Comparison of ENCODE assay signal across 34 cellular contexts in genomic region chr12:21305666-21306065, GRCh38. TPM values are rescaled to one million over a fixed set of nuclear protein-coding genes. Genes with fewer than 3 reads are reported as not detected.
"Had no signal": no experiment of that assay in that cellular context is flagged by ENCODE, and none has a peak within 500 bp of the region (broad histone marks: within the 10 kb centered on the region; RNA-seq: fewer than 3 reads in every experiment).

No MANE protein-coding gene starts in this region.

- H3K36me3 ChIP-seq: cardiac muscle cell, colonic mucosa, gastroesophageal sphincter, pancreas, prostate gland, sigmoid colon, upper lobe of left lung had no signal

- H3K27ac Mint-ChIP-seq: activated CD4-positive, alpha-beta memory T cell treated with anti-CD3 and anti-CD28 coated beads, Interleukin-2, amount 10 ng/mL, durations not matched to agents 7 days and 5 days; activated CD4-positive, alpha-beta T cell treated with anti-CD3 and anti-CD28 coated beads, Interleukin-2, amount 10 ng/mL, durations not matched to agents 7 days and 5 days; activated naive CD4-positive, alpha-beta T cell treated with anti-CD3 and anti-CD28 coated beads, Interleukin-2, amount 50 U/mL, for 24 hours; activated T-helper 17 cell treated with anti-CD3 and anti-CD28 coated beads, Interleukin-2, amount 50 U/mL, for 72 hours; naive B cell; stimulated activated memory B cell treated with anti-CD40 and anti-IgM and Interleukin-4, amounts not matched to agents 10 μg/mL and 1 μg/mL and 100 μg/mL, for 72 hours; stimulated activated naive CD8-positive, alpha-beta T cell treated with anti-CD3 and anti-CD28 coated beads, Interleukin-15, amount 100 ng/mL, for 72 hours; T-helper 1 cell treated with Interleukin-12 subunit alpha and Interleukin-12 subunit beta and Interleukin-4 antibody, amounts not matched to agents 30 μg/mL and 1 μg/mL, for 36 hours; WTC11 had no signal

- DNase-seq: activated CD4-positive, alpha-beta memory T cell treated with anti-CD3 and anti-CD28 coated beads, Interleukin-2, amount 10 ng/mL, durations not matched to agents 7 days and 5 days; activated CD4-positive, alpha-beta T cell treated with anti-CD3 and anti-CD28 coated beads for 1 hour; activated CD4-positive, alpha-beta T cell treated with anti-CD3 and anti-CD28 coated beads, Interleukin-2, amount 10 ng/mL, durations not matched to agents 7 days and 5 days; activated T-cell treated with anti-CD3 and anti-CD28 coated beads, Interleukin-2, amount 50 U/mL, for 4 hours; body of pancreas; cerebellar nuclear complex; colonic mucosa; hippocampal formation; kidney; left colon; mammary epithelial cell; naive B cell; pancreas; sigmoid colon; stimulated activated CD4-positive, alpha-beta T cell treated with anti-CD3 and anti-CD28 coated beads, Interleukin-1b, Interleukin-23, amount 100 ng/mL, for 48 hours; stimulated activated CD4-positive, alpha-beta T cell treated with anti-CD3 and anti-CD28 coated beads, Interleukin-4, amount 100 ng/mL, for 4 hours; stimulated activated CD8-positive, alpha-beta memory T cell treated with anti-CD3 and anti-CD28 coated beads, Interleukin-4, amount 100 ng/mL, for 48 hours; stimulated activated naive CD8-positive, alpha-beta T cell treated with anti-CD3 and anti-CD28 coated beads, Interleukin-15, amount 100 ng/mL, for 72 hours; substantia nigra; upper lobe of left lung had no signal

- H3K4me1 Mint-ChIP-seq: activated CD4-positive, alpha-beta memory T cell treated with anti-CD3 and anti-CD28 coated beads, Interleukin-2, amount 10 ng/mL, durations not matched to agents 7 days and 5 days; activated CD4-positive, alpha-beta T cell treated with anti-CD3 and anti-CD28 coated beads, Interleukin-2, amount 10 ng/mL, durations not matched to agents 7 days and 5 days; activated naive CD4-positive, alpha-beta T cell treated with anti-CD3 and anti-CD28 coated beads, Interleukin-2, amount 50 U/mL, for 24 hours; activated T-helper 17 cell treated with anti-CD3 and anti-CD28 coated beads, Interleukin-2, amount 50 U/mL, for 72 hours; naive B cell; stimulated activated memory B cell treated with anti-CD40 and anti-IgM and Interleukin-4, amounts not matched to agents 10 μg/mL and 1 μg/mL and 100 μg/mL, for 72 hours; stimulated activated naive CD8-positive, alpha-beta T cell treated with anti-CD3 and anti-CD28 coated beads, Interleukin-15, amount 100 ng/mL, for 72 hours; WTC11 had no signal

- H3K36me3 Mint-ChIP-seq: activated naive CD4-positive, alpha-beta T cell treated with anti-CD3 and anti-CD28 coated beads, Interleukin-2, amount 50 U/mL, for 24 hours; naive B cell; stimulated activated memory B cell treated with anti-CD40 and anti-IgM and Interleukin-4, amounts not matched to agents 10 μg/mL and 1 μg/mL and 100 μg/mL, for 72 hours; WTC11 had no signal

- H3K9me3 Mint-ChIP-seq: activated CD4-positive, alpha-beta memory T cell treated with anti-CD3 and anti-CD28 coated beads, Interleukin-2, amount 10 ng/mL, durations not matched to agents 7 days and 5 days; activated CD4-positive, alpha-beta T cell treated with anti-CD3 and anti-CD28 coated beads, Interleukin-2, amount 10 ng/mL, durations not matched to agents 7 days and 5 days; activated naive CD4-positive, alpha-beta T cell treated with anti-CD3 and anti-CD28 coated beads, Interleukin-2, amount 50 U/mL, for 24 hours; activated T-cell treated with anti-CD3 and anti-CD28 coated beads, Interleukin-2, amount 50 U/mL, for 4 hours; activated T-helper 17 cell treated with anti-CD3 and anti-CD28 coated beads, Interleukin-2, amount 50 U/mL, for 72 hours; naive B cell; stimulated activated memory B cell treated with anti-CD40 and anti-IgM and Interleukin-4, amounts not matched to agents 10 μg/mL and 1 μg/mL and 100 μg/mL, for 72 hours; stimulated activated naive CD8-positive, alpha-beta T cell treated with anti-CD3 and anti-CD28 coated beads, Interleukin-15, amount 100 ng/mL, for 72 hours; T-helper 1 cell treated with Interleukin-12 subunit alpha and Interleukin-12 subunit beta and Interleukin-4 antibody, amounts not matched to agents 30 μg/mL and 1 μg/mL, for 36 hours; WTC11 had no signal

- H3K4me3 ChIP-seq: body of pancreas, cardiac muscle cell, colonic mucosa, gastroesophageal sphincter, pancreas, prostate gland, sigmoid colon, smooth muscle cell, upper lobe of left lung had no signal

- ATAC-seq: activated T-cell treated with anti-CD3 and anti-CD28 coated beads, Interleukin-2, amount 50 U/mL, for 4 hours; activated T-helper 17 cell treated with anti-CD3 and anti-CD28 coated beads, Interleukin-2, amount 50 U/mL, for 72 hours; body of pancreas; gastroesophageal sphincter; left colon; pancreas; stimulated activated memory B cell treated with anti-CD40 and anti-IgM and Interleukin-4, amounts not matched to agents 10 μg/mL and 1 μg/mL and 100 μg/mL, for 72 hours; stimulated activated naive CD8-positive, alpha-beta T cell treated with anti-CD3 and anti-CD28 coated beads, Interleukin-15, amount 100 ng/mL, for 72 hours; WTC11 had no signal

- H3K4me3 Mint-ChIP-seq: activated CD4-positive, alpha-beta memory T cell treated with anti-CD3 and anti-CD28 coated beads, Interleukin-2, amount 10 ng/mL, durations not matched to agents 7 days and 5 days; activated CD4-positive, alpha-beta T cell treated with anti-CD3 and anti-CD28 coated beads, Interleukin-2, amount 10 ng/mL, durations not matched to agents 7 days and 5 days; activated naive CD4-positive, alpha-beta T cell treated with anti-CD3 and anti-CD28 coated beads, Interleukin-2, amount 50 U/mL, for 24 hours; activated T-cell treated with anti-CD3 and anti-CD28 coated beads, Interleukin-2, amount 50 U/mL, for 4 hours; activated T-helper 17 cell treated with anti-CD3 and anti-CD28 coated beads, Interleukin-2, amount 50 U/mL, for 72 hours; naive B cell; stimulated activated memory B cell treated with anti-CD40 and anti-IgM and Interleukin-4, amounts not matched to agents 10 μg/mL and 1 μg/mL and 100 μg/mL, for 72 hours; stimulated activated naive CD8-positive, alpha-beta T cell treated with anti-CD3 and anti-CD28 coated beads, Interleukin-15, amount 100 ng/mL, for 72 hours; T-helper 1 cell treated with Interleukin-12 subunit alpha and Interleukin-12 subunit beta and Interleukin-4 antibody, amounts not matched to agents 30 μg/mL and 1 μg/mL, for 36 hours; WTC11 had no signal

- FAIRE-seq: endothelial cell of umbilical vein, kidney, pancreas had no signal

- H3K27ac ChIP-seq: body of pancreas, cardiac muscle cell, colonic mucosa, gastroesophageal sphincter, pancreas, prostate gland, sigmoid colon, upper lobe of left lung had no signal

- H3K27me3 ChIP-seq: body of pancreas, cardiac muscle cell, colonic mucosa, gastroesophageal sphincter, pancreas, sigmoid colon, upper lobe of left lung had no signal

- H3K4me1 ChIP-seq: body of pancreas, colonic mucosa, gastroesophageal sphincter, pancreas, prostate gland, sigmoid colon, upper lobe of left lung had no signal

- H3K9me3 ChIP-seq: body of pancreas, colonic mucosa, gastroesophageal sphincter, pancreas, prostate gland, sigmoid colon, upper lobe of left lung had no signal

RNA-seq across cellular contexts. Expression of gene SLCO1A2, which starts 29.1 kb away (rescaled TPM):
- total RNA-seq: activated CD4-positive, alpha-beta memory T cell treated with anti-CD3 and anti-CD28 coated beads, Interleukin-2, amount 10 ng/mL, durations not matched to agents 7 days and 5 days; activated CD4-positive, alpha-beta T cell treated with anti-CD3 and anti-CD28 coated beads, Interleukin-2, amount 10 ng/mL, durations not matched to agents 7 days and 5 days; activated T-cell treated with anti-CD3 and anti-CD28 coated beads, Interleukin-2, amount 50 U/mL, for 4 hours; activated T-helper 17 cell treated with anti-CD3 and anti-CD28 coated beads, Interleukin-2, amount 50 U/mL, for 72 hours; body of pancreas; colonic mucosa; endothelial cell of umbilical vein; fibroblast of lung; left colon; mammary epithelial cell; mucosa of gallbladder; sigmoid colon had no signal
- polyA plus RNA-seq: endothelial cell of umbilical vein, esophagus, fibroblast of lung, mammary epithelial cell, neural cell had no signal
